ENCODE assay signal across 11 cellular contexts in the genomic region with DNA sequence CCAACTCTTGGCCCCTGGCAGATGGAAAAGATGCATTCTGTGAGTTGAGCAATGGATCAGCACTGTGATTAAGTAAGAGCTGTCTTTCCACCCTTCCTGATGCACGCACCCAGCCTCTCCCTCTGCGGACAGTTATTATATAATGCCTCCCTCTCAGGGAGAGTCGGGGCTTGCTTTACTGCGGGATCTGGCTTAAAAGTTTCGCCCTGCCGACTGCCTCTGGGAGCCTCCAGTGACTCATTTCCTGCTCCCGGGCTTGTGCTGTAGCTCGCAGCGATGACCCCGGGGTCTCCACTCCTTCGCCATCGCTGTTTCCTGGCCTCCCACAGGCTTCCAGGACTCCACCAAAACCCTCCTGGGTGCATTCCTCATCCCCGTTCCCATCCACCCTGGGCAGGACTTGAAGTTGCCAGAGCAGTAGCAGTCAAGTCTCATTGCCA.
DNase-seq lines count a peak whose midpoint lies in the region; TF ChIP-seq lines count a peak whose summit lies in the region.
"Had no signal": no experiment of that assay in that cellular context is flagged by ENCODE, and none has a peak within 500 bp of the region (broad histone marks: within the 10 kb centered on the region; RNA-seq: fewer than 3 reads in every experiment).

No MANE protein-coding gene starts in this region.

- POLR2A ChIA-PET in MCF 10A (lab: Yijun Ruan, JAX): interaction anchor here (1.1 to 3.0 kb wide), 4 partner anchors 10 to 200 kb away, joined by 3 to 21 read pairs (median 4); no protein-coding TSS in a partner anchor

- H3K4me3 ChIP-seq in breast epithelium (no peak overlapping the region), brain microvascular endothelial cell (ENCODE audit: low read depth, low read length) (peak overlapping the region; percentile 15), vagina (peak overlapping the region in 1 of 2 donors; percentile 23)
- H3K4me3 ChIP-seq: adrenal gland, lung had no signal

- intact Hi-C loops in MCF 10A (cut with micrococcal nuclease) (loop anchor here (10.0 kb wide), 1 partner anchor 108 kb away; the partner anchor contains the start of gene SLC7A1), breast epithelium (cut with DNase I; ENCODE audit: low total_unique reads) (no loop called here), vagina (cut with DNase I) (no loop called here)

- H3K36me3 ChIP-seq in breast epithelium: no peaks in the 10 kb centered on the region
- no peaks in the 10 kb centered on the region for H3K36me3 ChIP-seq in brain microvascular endothelial cell (replicated peaks)
- no peaks in the 10 kb centered on the region for H3K36me3 ChIP-seq in vagina
- H3K36me3 ChIP-seq: adrenal gland had no signal

- H3K27me3 ChIP-seq in breast epithelium (no peaks in the 10 kb centered on the region), brain microvascular endothelial cell (replicated peaks) (no peaks in the 10 kb centered on the region), vagina (no peaks in the 10 kb centered on the region)
- H3K27me3 ChIP-seq: adrenal gland had no signal

- H3K4me1 Mint-ChIP-seq in MCF 10A (ENCODE audit: insufficient read depth, unreplicated experiment): peaks cover 12% of the 10 kb centered on the region

- no peak overlapping the region for H3K27ac Mint-ChIP-seq in MCF 10A (ENCODE audit: low read depth, unreplicated experiment)

- in situ Hi-C loops in brain microvascular endothelial cell (cut with HindIII; ENCODE audit: low pct_ligation_motif_present, low sequenced_read_pairs): no loop called here

- TF ChIP-seq POLR2A in breast epithelium (IDR thresholded peaks at IDR 0.05) (no peak), vagina (IDR thresholded peaks at IDR 0.05) (no peak)

- no peaks in the 10 kb centered on the region for H3K4me1 ChIP-seq in breast epithelium
- H3K4me1 ChIP-seq in vagina: no peaks in the 10 kb centered on the region
- H3K4me1 ChIP-seq: adrenal gland had no signal

- BruUV-seq in MCF 10A (replicated peaks; lab: Mats Ljungman, UMichigan): no TSS peak

- DNase-seq in MCF 10A (ENCODE audit: unreplicated experiment): peak; percentile 91
- no peak for DNase-seq in breast epithelium (ENCODE audit: low spot score in 2 of 2)
- DNase-seq in brain microvascular endothelial cell: peak; percentile 92
- peak; percentile 91 for DNase-seq in iris pigment epithelial cell (ENCODE audit: low read depth)
- DNase-seq in vagina (ENCODE audit: extremely low spot score in 2 of 2): peak; percentile 82 to 93
- DNase-seq in activated T-cell treated with anti-CD3 and anti-CD28 coated beads, Interleukin-2, amount 50 U/mL, for 1 hour: no peak
- DNase-seq in GF-D8 (lab: John Stamatoyannopoulos, UW): no peak
- DNase-seq in NCI-H2227 (lab: John Stamatoyannopoulos, UW; ENCODE audit: unreplicated experiment): no peak
- DNase-seq: NCI-H1930 had no signal

- H3K4me3 Mint-ChIP-seq in MCF 10A (ENCODE audit: unreplicated experiment): no peak overlapping the region

- CTCF ChIA-PET in MCF 10A (lab: Yijun Ruan, JAX): interaction anchor here (0.6 to 11.3 kb wide), 7 partner anchors 10 to 1823 kb away, joined by 3 to 127 read pairs (median 3); no protein-coding TSS in a partner anchor

- TF ChIP-seq CTCF in MCF 10A (IDR thresholded peaks at IDR 0.05; ENCODE audit: unreplicated experiment) (no peak), breast epithelium (IDR thresholded peaks at IDR 0.05) (no peak), brain microvascular endothelial cell (IDR thresholded peaks at IDR 0.05; ENCODE audit: low read depth, low read length, missing control alignments) (no peak), vagina (IDR thresholded peaks at IDR 0.05) (no peak)

- peaks cover 5 to 8% of the 10 kb centered on the region in 2 donors for H3K9me3 ChIP-seq in breast epithelium
- no peaks in the 10 kb centered on the region for H3K9me3 ChIP-seq in vagina
- H3K9me3 ChIP-seq: adrenal gland had no signal

- H3K27me3 Mint-ChIP-seq in MCF 10A (ENCODE audit: insufficient read depth, unreplicated experiment): peaks cover 11% of the 10 kb centered on the region

- no peak overlapping the region for H3K27ac ChIP-seq in breast epithelium
- H3K27ac ChIP-seq in brain microvascular endothelial cell: peak overlapping the region; percentile 50
- no peak overlapping the region for H3K27ac ChIP-seq in vagina
- H3K27ac ChIP-seq: adrenal gland had no signal

- H3K36me3 Mint-ChIP-seq in MCF 10A (ENCODE audit: insufficient read depth, unreplicated experiment): no peaks in the 10 kb centered on the region

- no peaks in the 10 kb centered on the region for H3K9me3 Mint-ChIP-seq in MCF 10A (ENCODE audit: unreplicated experiment)

Comparison
In these comparisons a context has a peak if more than half of its experiments do, and no peak if none do; other contexts are left out.
1. DNase-seq: peak in MCF 10A (single experiment), brain microvascular endothelial cell (single experiment), iris pigment epithelial cell (single experiment) and vagina (2 of 2); none in breast epithelium (0 of 2), activated T-cell treated with anti-CD3 and anti-CD28 coated beads, Interleukin-2, amount 50 U/mL, for 1 hour (single experiment), GF-D8 (single experiment) and NCI-H2227 (single experiment).